ENCODE assay signal across 1 cellular context in genomic region chr20:50930139-50931047, GRCh38.
TF ChIP-seq lines count a peak whose summit lies in the region.

No MANE protein-coding gene starts in this region.

TF ChIP-seq in GM23338, 12 proteins besides CTCF, POLR2A, EP300 and RAD21 (continued from another document):
- TF ChIP-seq EZH2 (IDR thresholded peaks at IDR 0.05; ENCODE audit: low read depth, unreplicated experiment) (no peak), ETS1 (IDR thresholded peaks at IDR 0.05) (no peak), ZNF331 (CRISPR knock-in tag; IDR thresholded peaks at IDR 0.05; ENCODE audit: low read depth) (no peak), STAT1 (IDR thresholded peaks at IDR 0.05; ENCODE audit: unreplicated experiment) (no peak)
